ENCODE assay signal across 8 cellular contexts in genomic region chr7:67189777-67190469, GRCh38.
A peak's percentile ranks its signal among the peaks of the same experiment; 100 is the strongest.
DNase-seq lines count a peak whose midpoint lies in the region; FAIRE-seq and TF ChIP-seq lines count a peak whose summit lies in the region.
"Not testable (repeated sequence)": the region's sequence is repeated elsewhere in the genome, so short reads cannot be mapped to it uniquely, and the experiment has no call there.

No MANE protein-coding gene starts in this region.

- H3K27me3 ChIP-seq in parathyroid adenoma (ENCODE audit: control insufficient read depth, insufficient read depth, low read length), result not testable (repeated sequence)

- H3K4me2 ChIP-seq in parathyroid adenoma (ENCODE audit: low read length), result not testable (repeated sequence)

- not testable (repeated sequence) for TF ChIP-seq CTCF in 22Rv1 (IDR thresholded peaks at IDR 0.05); VCaP (conservative IDR thresholded peaks at IDR 0.05); parathyroid adenoma (IDR thresholded peaks at IDR 0.05)

- peak overlapping the region; percentile 52 for H3K27ac ChIP-seq in 22Rv1
- H3K27ac ChIP-seq in VCaP, result peak overlapping the region; percentile 72
- H3K27ac ChIP-seq in parathyroid adenoma, result peak overlapping the region; percentile 5

- H3K9me3 ChIP-seq in parathyroid adenoma (ENCODE audit: control insufficient read depth, low read length), result not testable (repeated sequence)

- FAIRE-seq in endometrium (lab: Jason Lieb, UNC), result peak; percentile 26

- H3K79me2 ChIP-seq in parathyroid adenoma, result not testable (repeated sequence)

- not testable (repeated sequence) for H3K4me3 ChIP-seq in parathyroid adenoma (ENCODE audit: low read depth, low read length)

- not testable (repeated sequence) for H3K9ac ChIP-seq in parathyroid adenoma

- DNase-seq in DMS 273 (lab: John Stamatoyannopoulos, UW; ENCODE audit: unreplicated experiment) (peak; percentile 42), NCI-H146 (lab: John Stamatoyannopoulos, UW) (peak; percentile 64), NCI-H2196 treated with DMSO at 0.1 percent for 48 hours (lab: John Stamatoyannopoulos, UW; ENCODE audit: unreplicated experiment) (peak; percentile 7), kidney tubule cell (ENCODE audit: low spot score) (peak; percentile 3)

- not testable (repeated sequence) for H2AFZ ChIP-seq in parathyroid adenoma

- H3K36me3 ChIP-seq in parathyroid adenoma (ENCODE audit: control insufficient read depth, insufficient read depth, low read length), result not testable (repeated sequence)

- peaks cover 25% of the 10 kb centered on the region for H3K4me1 ChIP-seq in parathyroid adenoma

Comparison
In these comparisons a context has a peak if more than half of its experiments do, and no peak if none do; other contexts are left out.
1. H3K27ac ChIP-seq: peak in every context shown above with its lines; median percentile 72 in VCaP; 52 in 22Rv1; 5 in parathyroid adenoma.
2. DNase-seq: peak in every context shown above with its lines; median percentile 64 in NCI-H146; 42 in DMS 273; 7 in NCI-H2196 treated with DMSO at 0.1 percent for 48 hours; 3 in kidney tubule cell.